ENCODE assay signal across 19 cellular contexts in the genomic region with DNA sequence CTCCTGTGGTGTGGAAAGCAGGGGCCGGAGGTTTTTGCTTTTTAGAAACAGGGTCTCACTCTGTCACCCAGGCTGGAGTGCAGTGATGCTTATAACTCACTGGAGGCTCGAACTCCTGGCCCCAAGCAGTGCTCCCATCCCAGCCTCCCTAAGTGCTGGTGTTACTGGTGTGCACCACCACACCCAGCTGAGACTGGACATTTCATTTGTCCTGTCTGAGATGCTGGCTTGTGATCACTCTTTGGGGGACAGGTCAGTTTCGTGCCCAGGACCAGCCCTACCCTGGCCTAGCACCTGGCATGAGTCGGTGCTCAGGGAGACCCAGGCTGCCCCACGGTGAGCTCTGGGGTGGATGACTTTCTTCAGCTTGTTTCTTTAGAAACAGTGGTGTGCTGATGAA. TPM values are rescaled to one million over a fixed set of nuclear protein-coding genes. Genes with fewer than 3 reads are reported as not detected.
A peak's percentile ranks its signal among the peaks of the same experiment; 100 is the strongest.
DNase-seq lines count a peak whose midpoint lies in the region; ATAC-seq, FAIRE-seq and TF ChIP-seq lines count a peak whose summit lies in the region.
"Had no signal": no experiment of that assay in that cellular context is flagged by ENCODE, and none has a peak within 500 bp of the region (broad histone marks: within the 10 kb centered on the region; RNA-seq: fewer than 3 reads in every experiment).

No MANE protein-coding gene starts in this region.

- no peak for TF ChIP-seq POLR2A in stomach (IDR thresholded peaks at IDR 0.05)

- no peak overlapping the region for H3K9ac ChIP-seq in H9 (ENCODE audit: extremely low read depth, insufficient read length, low read length)
- no peak overlapping the region for H3K9ac ChIP-seq in kidney (ENCODE audit: low read length in 2 of 2)

- no peak overlapping the region for H3K4me2 ChIP-seq in H9 (ENCODE audit: insufficient read depth, insufficient read length, low read length)

- no peak overlapping the region for H2BK5ac ChIP-seq in H9 (ENCODE audit: insufficient read length, low read length)

- no peaks in the 10 kb centered on the region for H3K79me1 ChIP-seq in H9 (ENCODE audit: insufficient read depth, low read depth, low read length, poor library complexity, severe bottlenecking)

- no peak for FAIRE-seq in kidney (lab: Jason Lieb, UNC)
- FAIRE-seq: HepG2 had no signal

- no peak for ATAC-seq in HG02642 (IDR thresholded peaks at IDR 0.05; ENCODE audit: poor library complexity, unreplicated experiment)

- CTCF ChIA-PET in activated naive CD4-positive, alpha-beta T cell treated with anti-CD3 and anti-CD28 coated beads, Interleukin-2, amount 10 ng/mL, durations not matched to agents 7 days and 5 days (lab: Charles Lee) = no interaction called here

- H3K36me3 Mint-ChIP-seq in activated naive CD4-positive, alpha-beta T cell treated with anti-CD3 and anti-CD28 coated beads, Interleukin-2, amount 10 ng/mL, durations not matched to agents 7 days and 5 days = no peaks in the 10 kb centered on the region
- peaks cover 0 to 5% (median 0%) of the 10 kb centered on the region in 3 experiments; a peak in 1 of 7 replicates for H3K36me3 Mint-ChIP-seq in H9 (ENCODE audit: insufficient read depth in 1 of 3, low read depth in 3 of 3)
- H3K36me3 Mint-ChIP-seq: CD8-positive, alpha-beta memory T cell had no signal

- H3K4me3 ChIP-seq in kidney (ENCODE audit: low read length in 2 of 2) = no peak overlapping the region
- H3K4me3 ChIP-seq in stomach = no peak overlapping the region

- H3K27ac Mint-ChIP-seq in activated naive CD4-positive, alpha-beta T cell treated with anti-CD3 and anti-CD28 coated beads, Interleukin-2, amount 10 ng/mL, durations not matched to agents 7 days and 5 days = no peak overlapping the region
- no peak overlapping the region for H3K27ac Mint-ChIP-seq in H9
- H3K27ac Mint-ChIP-seq: CD8-positive, alpha-beta memory T cell had no signal

- H3K23me2 ChIP-seq in H9 (ENCODE audit: insufficient read length, low read depth, low read length, poor library complexity, severe bottlenecking) = peaks cover 3% of the 10 kb centered on the region

- H3K4me1 ChIP-seq in H9 (ENCODE audit: insufficient read depth, low read length) (no peaks in the 10 kb centered on the region; the same call in 1 of the 2 replicates), kidney (ENCODE audit: control insufficient read depth in 1 of 2, insufficient read depth in 1 of 2, low read depth in 1 of 2, low read length in 2 of 2) (no peaks in the 10 kb centered on the region), stomach (no peaks in the 10 kb centered on the region)

- H3K4me1 Mint-ChIP-seq in activated naive CD4-positive, alpha-beta T cell treated with anti-CD3 and anti-CD28 coated beads, Interleukin-2, amount 10 ng/mL, durations not matched to agents 7 days and 5 days = no peaks in the 10 kb centered on the region
- H3K4me1 Mint-ChIP-seq in H9 = peaks cover 14 to 21% of the 10 kb centered on the region in 2 experiments
- H3K4me1 Mint-ChIP-seq: CD8-positive, alpha-beta memory T cell had no signal

- no peak overlapping the region for H2BK20ac ChIP-seq in H9 (ENCODE audit: low read depth, low read length, poor library complexity, severe bottlenecking)

- no peak overlapping the region for H4K5ac ChIP-seq in H9 (ENCODE audit: insufficient read length, low read depth, low read length)

- no peak overlapping the region for H3K18ac ChIP-seq in H9 (ENCODE audit: insufficient read length, low read depth, low read length)

- peak; percentile 4 for DNase-seq in activated naive CD4-positive, alpha-beta T cell treated with anti-CD3 and anti-CD28 coated beads, Interleukin-2, amount 10 ng/mL, durations not matched to agents 7 days and 5 days
- DNase-seq in activated naive CD4-positive, alpha-beta T cell treated with anti-CD3 and anti-CD28 coated beads, Interleukin-2, amount 50 U/mL, for 16 hours = no peak
- DNase-seq in H9 (peak; percentile 4), kidney (peak; percentile 48), stomach (peak; percentile 16), OCI-M2 (lab: John Stamatoyannopoulos, UW; ENCODE audit: unreplicated experiment) (no peak), SK-N-DZ (ENCODE audit: low spot score) (no peak)
- DNase-seq: DMS79, GOT3, KBM-7, NCI-H1105 treated with DMSO at 0.1 percent for 48 hours, NCI-H1694, NCI-H2081 treated with DMSO at 0.1 percent for 48 hours, NCI-H446 treated with DMSO at 0.1 percent for 48 hours, NCI-H69, SHP77 had no signal

- H3K36me3 ChIP-seq in kidney (ENCODE audit: control insufficient read depth in 1 of 2, insufficient read depth in 2 of 2, low read length in 2 of 2) (no peaks in the 10 kb centered on the region), stomach (no peaks in the 10 kb centered on the region)

- no peaks in the 10 kb centered on the region for H3K27me3 Mint-ChIP-seq in activated naive CD4-positive, alpha-beta T cell treated with anti-CD3 and anti-CD28 coated beads, Interleukin-2, amount 10 ng/mL, durations not matched to agents 7 days and 5 days
- H3K27me3 Mint-ChIP-seq in H9 (ENCODE audit: low read depth) = peaks cover 33% of the 10 kb centered on the region

- no peak overlapping the region for H4K91ac ChIP-seq in H9 (ENCODE audit: insufficient read length, low read depth, low read length)

- H2AK5ac ChIP-seq in H9 (ENCODE audit: insufficient read length, low read length) = no peak overlapping the region

- H4K8ac ChIP-seq in H9 (replicated peaks; ENCODE audit: insufficient read length, low read depth, low read length) = no peak overlapping the region

- no peak overlapping the region for H3K23ac ChIP-seq in H9 (ENCODE audit: insufficient read length, low read depth, low read length)

- H4K20me1 ChIP-seq in H9 (ENCODE audit: control insufficient read depth, insufficient read depth, insufficient read length) = no peaks in the 10 kb centered on the region

- H3K56ac ChIP-seq in H9 (ENCODE audit: insufficient read length, low read depth, low read length) = no peak overlapping the region

- no peak overlapping the region for H2AFZ ChIP-seq in H9 (ENCODE audit: low read length)

- TF ChIP-seq EP300 in stomach (IDR thresholded peaks at IDR 0.05) = no peak

- H3K9me3 Mint-ChIP-seq in activated naive CD4-positive, alpha-beta T cell treated with anti-CD3 and anti-CD28 coated beads, Interleukin-2, amount 10 ng/mL, durations not matched to agents 7 days and 5 days = peaks cover 2% of the 10 kb centered on the region
- H3K9me3 Mint-ChIP-seq in H9 = peaks cover 3 to 7% of the 10 kb centered on the region in 2 experiments

- no peak overlapping the region for H2BK12ac ChIP-seq in H9 (ENCODE audit: insufficient read length, low read depth, low read length)

- no CpG with 5 or more reads among the region's 5 CpGs for WGBS in H9 (ENCODE audit: extremely low coverage, insufficient read length, low lambda C conversion rate)
- WGBS in stomach, 5 donors = 63 to 78% (median 76%) methylated on average over 1 to 5 of the region's 5 CpGs

- H3K79me2 ChIP-seq in H9 (ENCODE audit: insufficient read depth, low read length) = no peaks in the 10 kb centered on the region

- no peaks in the 10 kb centered on the region for H3K9me3 ChIP-seq in H9 (ENCODE audit: control insufficient read depth, low read depth, low read length)
- peaks cover 0 to 6% of the 10 kb centered on the region in 2 donors for H3K9me3 ChIP-seq in kidney (ENCODE audit: control insufficient read depth in 1 of 2, low read length in 2 of 2)
- peaks cover 0 to 4% (median 0%) of the 10 kb centered on the region in 4 donors for H3K9me3 ChIP-seq in stomach

- H3T11ph ChIP-seq in H9 (ENCODE audit: low read length) = no peak overlapping the region

- no peak overlapping the region for H2BK120ac ChIP-seq in H9 (ENCODE audit: low read depth, low read length, poor library complexity, severe bottlenecking)

- H3K27ac ChIP-seq in H9 (ENCODE audit: insufficient read length, low read depth, low read length) (no peak overlapping the region), kidney (ENCODE audit: low read depth in 2 of 2, low read length in 2 of 2) (no peak overlapping the region), stomach (no peak overlapping the region)

- H3K27me3 ChIP-seq in H9 (ENCODE audit: insufficient read depth, low read length) (no peaks in the 10 kb centered on the region; the same call in 1 of the 2 replicates), stomach (no peaks in the 10 kb centered on the region)

- intact Hi-C loops in kidney (cut with DNase I) = no loop called here
- intact Hi-C loops in stomach (cut with DNase I; ENCODE audit: low total_unique reads) = no loop called here

- no peak overlapping the region for H3K4me3 Mint-ChIP-seq in activated naive CD4-positive, alpha-beta T cell treated with anti-CD3 and anti-CD28 coated beads, Interleukin-2, amount 10 ng/mL, durations not matched to agents 7 days and 5 days
- H3K4me3 Mint-ChIP-seq in H9 = no peak overlapping the region; a peak in 1 of 5 replicates
- H3K4me3 Mint-ChIP-seq: CD8-positive, alpha-beta memory T cell had no signal

- H3K14ac ChIP-seq in H9 (ENCODE audit: insufficient read depth, low read length) = no peak overlapping the region

- H3K4ac ChIP-seq in H9 (ENCODE audit: low read depth, low read length) = no peak overlapping the region

- no peak overlapping the region for H2BK15ac ChIP-seq in H9 (ENCODE audit: low read depth, low read length)

- TF ChIP-seq CTCF in H9 (conservative IDR thresholded peaks at IDR 0.05) = no peak
- no peak for TF ChIP-seq CTCF in kidney (IDR thresholded peaks at IDR 0.05; ENCODE audit: borderline replicate concordance, extremely low read depth, insufficient read depth)
- TF ChIP-seq CTCF in stomach (IDR thresholded peaks at IDR 0.05) = no peak

RNA-seq across cellular contexts. Expression of a gene that starts 11.3 kb away (rescaled TPM):
- total RNA-seq in H9 (2021) = 0.04 TPM in 1 of 2 replicates, not detected in the other
- total RNA-seq in kidney = not detected
- not detected for polyA plus RNA-seq in kidney (ENCODE audit: insufficient read depth, low read depth, low replicate concordance)
- 10 to 100 TPM in 2 of 5 donors, under 1 TPM in 1, not detected in 2; 0.45 to 37.5 (median 14.8) TPM for total RNA-seq in stomach
- polyA plus RNA-seq in stomach = 1 to 10 TPM in 2 of 3 donors, under 1 TPM in 1; 0.03 to 7.0 (median 4.3) TPM
- polyA plus RNA-seq in SK-N-DZ (2014; cell fraction: cytosol; rRNA removed) = not detected in 2 replicates
- not detected in 2 replicates for polyA plus RNA-seq in SK-N-DZ (2014; cell fraction: nucleus; rRNA removed)
- total RNA-seq: CD8-positive, alpha-beta memory T cell had no signal
- polyA plus RNA-seq: CD8-positive, alpha-beta memory T cell had no signal

Comparison
In these comparisons a context has a peak if more than half of its experiments do, and no peak if none do; other contexts are left out.
1. DNase-seq: peak in activated naive CD4-positive, alpha-beta T cell treated with anti-CD3 and anti-CD28 coated beads, Interleukin-2, amount 10 ng/mL, durations not matched to agents 7 days and 5 days (single experiment), H9 (single experiment), kidney (single experiment) and stomach (single experiment); none in activated naive CD4-positive, alpha-beta T cell treated with anti-CD3 and anti-CD28 coated beads, Interleukin-2, amount 50 U/mL, for 16 hours (single experiment), OCI-M2 (single experiment) and SK-N-DZ (single experiment).